ENCODE assay signal across 7 cellular contexts in genomic region chrX:65667503-65668355, GRCh38. TPM values are rescaled to one million over a fixed set of nuclear protein-coding genes. Genes with fewer than 3 reads are reported as not detected.
A peak's percentile ranks its signal among the peaks of the same experiment; 100 is the strongest.
DNase-seq lines count a peak whose midpoint lies in the region; ATAC-seq and TF ChIP-seq lines count a peak whose summit lies in the region.

Gene MSN, plus strand, starts transcription at chrX:65667654. Its CDS starts 188 bp downstream, at chrX:65667842.

- H3K4me3 Mint-ChIP-seq in natural killer cell: peak within 1 kb of the TSS; percentile 86

- no peaks in the 10 kb centered on the region for H3K27me3 Mint-ChIP-seq in natural killer cell (ENCODE audit: low read depth in 2 of 2)

- H3K36me3 Mint-ChIP-seq in natural killer cell: peaks cover 10% of the 10 kb centered on the region

- peaks cover 56 to 75% of the 10 kb centered on the region in 2 donors for H3K4me1 Mint-ChIP-seq in natural killer cell

- TF ChIP-seq CTCF in natural killer cell (IDR thresholded peaks at IDR 0.05): no peak

- intact Hi-C loops in natural killer cell (cut with micrococcal nuclease): loop anchor here (2.0 kb wide), 3 partner anchors 31 to 319 kb away; no protein-coding TSS in a partner anchor

- peak within 1 kb of the TSS; percentile 94 to 97 for H3K27ac Mint-ChIP-seq in natural killer cell

- ATAC-seq in GM18867 (IDR thresholded peaks at IDR 0.05; ENCODE audit: unreplicated experiment) (peak; percentile 86), HG02970 (IDR thresholded peaks at IDR 0.05; ENCODE audit: low FRiP score, unreplicated experiment) (peak; percentile 67), esophagus mucosa (peak; percentile 80), natural killer cell (peak; percentile 69 to 89 (median 86))

- H3K9me3 Mint-ChIP-seq in natural killer cell: no peaks in the 10 kb centered on the region

- DNase-seq in NOMO-1 treated with dmso at 0.1 percent for 144 hours (lab: John Stamatoyannopoulos, UW; ENCODE audit: unreplicated experiment) (peak; percentile 56), activated T-cell treated with anti-CD3 and anti-CD28 coated beads for 48 hours (ENCODE audit: low read depth) (peak; percentile 75), natural killer cell (peak; percentile 69)
- DNase-seq in stimulated activated naive CD4-positive, alpha-beta T cell treated with Interleukin-2 at 50 U/mL for 16 hours (lab: John Stamatoyannopoulos, UW): peak; percentile 75

RNA-seq across cellular contexts. Expression of gene MSN, which starts in this region (rescaled TPM):
- total RNA-seq in esophagus mucosa (139 TPM), natural killer cell (1,000 to 10,000 TPM in 1 of 3 donors, 100 to 1,000 TPM in 2; 866 to 1,028 (median 919) TPM)

Comparison
In these comparisons a context has a peak if more than half of its experiments do, and no peak if none do; other contexts are left out.
1. Peak in every context shown above with its lines: DNase-seq and ATAC-seq.